15 cellular contexts compared by ENCODE assay signal in the genomic region with DNA sequence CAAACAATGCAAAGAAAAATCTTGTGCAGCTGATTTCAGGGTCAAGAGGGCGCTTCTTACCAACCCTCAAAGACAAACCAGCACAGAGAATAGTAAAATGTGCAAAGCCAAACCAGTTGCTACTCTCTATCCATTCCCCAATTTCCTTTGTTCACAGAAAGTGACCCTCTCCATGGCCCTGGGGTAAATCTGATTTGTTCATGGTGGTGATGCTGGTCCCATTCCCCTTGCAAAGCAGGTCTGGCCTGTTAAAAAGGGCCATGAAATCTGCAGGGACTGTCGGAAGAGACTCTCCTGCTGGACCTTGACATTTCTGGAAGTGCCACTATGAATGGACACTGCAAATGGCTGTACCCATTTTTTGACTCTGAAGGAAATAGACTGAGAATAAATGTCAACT.
DNase-seq lines count a peak whose midpoint lies in the region; ATAC-seq and TF ChIP-seq lines count a peak whose summit lies in the region.
"Had no signal": no experiment of that assay in that cellular context is flagged by ENCODE, and none has a peak within 500 bp of the region (broad histone marks: within the 10 kb centered on the region; RNA-seq: fewer than 3 reads in every experiment).

No MANE protein-coding gene starts in this region.

- no peak overlapping the region for H2AFZ ChIP-seq in GM23248

- in situ Hi-C loops in GM23248 (cut with MboI), result no loop called here
- in situ Hi-C loops in Panc1 (cut with HindIII; ENCODE audit: low pct_unique_long_range_greater_than_20kb, low sequenced_read_pairs), result no loop called here

- H3K9ac ChIP-seq in GM23248 (no peak overlapping the region), skeletal muscle satellite cell (ENCODE audit: low read depth, low read length) (no peak overlapping the region)

- H3K36me3 ChIP-seq in GM23248 (ENCODE audit: low read depth) (0 out of 2 replicates have a peak, but pooled peaks cover 6% of the 10 kb centered on the region), Panc1 (ENCODE audit: control insufficient read depth, insufficient read depth, low read length) (no peaks in the 10 kb centered on the region; the same call in 1 of the 2 replicates), mesodermal cell (ENCODE audit: control insufficient read depth, insufficient read depth, low read length) (peaks cover 26% of the 10 kb centered on the region), skeletal muscle satellite cell (ENCODE audit: insufficient read depth, low read length) (peaks cover 71% of the 10 kb centered on the region)

- intact Hi-C loops in Panc1 (cut with micrococcal nuclease; ENCODE audit: unreplicated experiment), result no loop called here

- DNase-seq in GM23248 (no peak), Panc1 (ENCODE audit: low read depth, low spot score) (no peak), SIG-M5 treated with dmso at 0.1 percent for 504 hours (lab: John Stamatoyannopoulos, UW; ENCODE audit: unreplicated experiment) (no peak)
- DNase-seq: CD8-positive, alpha-beta memory T cell; DMS 273 treated with DMSO at 0.1 percent for 48 hours; NCI-H1417; NCI-H1930; NCI-H2171; NCI-H446 treated with DMSO at 0.1 percent for 48 hours; NCI-H774; SIG-M5 had no signal

- ATAC-seq in Panc1, result no peak
- no peak for ATAC-seq in GM18858 (IDR thresholded peaks at IDR 0.05; ENCODE audit: unreplicated experiment)
- no peak for ATAC-seq in GM18867 (IDR thresholded peaks at IDR 0.05; ENCODE audit: unreplicated experiment)

- WGBS in GM23248 (ENCODE audit: low coverage in 1 of 2, low lambda C conversion rate in 2 of 2, missing lambda C conversion rate in 2 of 2), 2 experiments, result 96 to 100% methylated on average over 2 of the region's 2 CpGs
- WGBS in mesodermal cell (ENCODE audit: insufficient coverage in 2 of 2), 2 experiments, result 100% methylated on average over 2 of the region's 2 CpGs

- peak overlapping the region; percentile 17; the same call in 1 of the 2 replicates for H3K27ac ChIP-seq in GM23248
- H3K27ac ChIP-seq in Panc1 (ENCODE audit: low read length), result peak overlapping the region; percentile 31
- peak overlapping the region; percentile 63 for H3K27ac ChIP-seq in mesodermal cell (ENCODE audit: low read depth, low read length, severe bottlenecking)

- H3K9me3 ChIP-seq in GM23248 (ENCODE audit: low read depth) (no peaks in the 10 kb centered on the region), Panc1 (ENCODE audit: control insufficient read depth, insufficient read depth, low read depth, low read length) (no peaks in the 10 kb centered on the region), mesodermal cell (ENCODE audit: control insufficient read depth, low read length) (no peaks in the 10 kb centered on the region), skeletal muscle satellite cell (replicated peaks; ENCODE audit: low read length) (no peaks in the 10 kb centered on the region)

- H3K4me2 ChIP-seq in GM23248 (ENCODE audit: unreplicated experiment) (peak overlapping the region; percentile 16), skeletal muscle satellite cell (ENCODE audit: low read length) (peak overlapping the region; percentile 17)

- no peaks in the 10 kb centered on the region for H4K20me1 ChIP-seq in GM23248 (ENCODE audit: insufficient read depth)

- H3K27me3 ChIP-seq in GM23248 (replicated peaks; ENCODE audit: insufficient read depth), result no peaks in the 10 kb centered on the region
- H3K27me3 ChIP-seq in Panc1 (ENCODE audit: control insufficient read depth, insufficient read depth, low read length), result no peaks in the 10 kb centered on the region
- no peaks in the 10 kb centered on the region for H3K27me3 ChIP-seq in skeletal muscle satellite cell (ENCODE audit: control insufficient read depth, insufficient read depth, low read length)

- H3F3A ChIP-seq in GM23248 (ENCODE audit: insufficient read depth), result peaks cover 95% of the 10 kb centered on the region

- no peak for TF ChIP-seq CTCF in Panc1 (IDR thresholded peaks at IDR 0.05)

- H3K4me1 ChIP-seq in GM23248 (ENCODE audit: insufficient read depth) (peaks cover 64% of the 10 kb centered on the region), Panc1 (ENCODE audit: control insufficient read depth, insufficient read depth, low read length) (peaks cover 72% of the 10 kb centered on the region), mesodermal cell (ENCODE audit: control insufficient read depth, insufficient read depth, low read length, poor library complexity, severe bottlenecking) (peaks cover 15% of the 10 kb centered on the region), skeletal muscle satellite cell (ENCODE audit: control insufficient read depth, insufficient read depth, low read length) (peaks cover 84% of the 10 kb centered on the region)

- H3K4me3 ChIP-seq in GM23248, result no peak overlapping the region
- no peak overlapping the region for H3K4me3 ChIP-seq in Panc1 (ENCODE audit: low read depth in 2 of 2, low read length in 2 of 2)
- no peak overlapping the region for H3K4me3 ChIP-seq in mesodermal cell (ENCODE audit: extremely low read depth, insufficient read depth, low read length, poor library complexity, severe bottlenecking)
- no peak overlapping the region for H3K4me3 ChIP-seq in skeletal muscle satellite cell (ENCODE audit: low read length)

- H3K9me2 ChIP-seq in GM23248 (ENCODE audit: insufficient read depth), result no peaks in the 10 kb centered on the region

- POLR2A ChIA-PET in Panc1 (lab: Charles Lee), result no interaction called here

- CTCF ChIA-PET in Panc1 (lab: Charles Lee), result interaction anchor here (0.6 kb wide), 1 partner anchor 23 kb away, joined by 5 read pairs; no protein-coding TSS in a partner anchor

- BruUV-seq in Panc1 (replicated peaks; lab: Mats Ljungman, UMichigan), result no TSS peak

- peaks cover 82% of the 10 kb centered on the region for H3K79me2 ChIP-seq in GM23248 (ENCODE audit: insufficient read depth)
